In the genomic region with DNA sequence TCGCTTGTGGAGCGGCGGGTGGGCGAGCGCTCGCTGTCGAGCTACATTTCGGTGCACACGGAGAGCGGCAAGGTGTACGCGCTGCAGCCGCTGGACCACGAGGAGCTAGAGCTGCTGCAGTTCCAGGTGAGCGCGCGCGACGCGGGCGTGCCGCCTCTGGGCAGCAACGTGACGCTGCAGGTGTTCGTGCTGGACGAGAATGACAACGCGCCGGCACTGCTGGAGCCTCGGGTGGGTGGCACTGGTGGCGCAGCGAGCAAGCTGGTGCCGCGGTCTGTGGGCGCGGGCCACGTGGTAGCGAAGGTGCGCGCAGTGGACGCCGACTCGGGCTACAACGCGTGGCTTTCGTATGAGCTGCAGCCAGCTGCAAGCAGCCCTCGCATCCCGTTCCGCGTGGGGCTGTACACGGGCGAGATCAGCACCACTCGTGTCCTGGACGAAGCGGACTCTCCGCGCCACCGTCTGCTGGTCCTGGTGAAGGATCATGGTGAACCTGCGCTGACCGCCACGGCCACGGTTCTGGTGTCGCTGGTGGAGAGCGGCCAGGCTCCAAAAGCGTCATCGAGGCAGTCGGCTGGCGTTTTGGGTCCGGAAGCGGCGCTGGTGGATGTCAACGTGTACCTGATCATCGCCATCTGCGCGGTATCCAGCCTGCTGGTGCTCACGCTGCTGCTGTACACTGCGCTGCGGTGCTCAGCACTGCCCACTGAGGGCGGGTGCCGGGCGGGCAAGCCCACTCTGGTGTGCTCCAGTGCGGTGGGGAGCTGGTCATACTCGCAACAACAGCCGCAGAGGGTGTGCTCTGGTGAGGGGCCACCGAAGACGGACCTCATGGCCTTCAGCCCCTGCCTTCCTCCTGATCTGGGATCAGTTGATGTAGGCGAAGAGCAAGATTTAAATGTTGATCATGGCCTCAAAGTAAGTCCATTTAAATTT, we compare ENCODE assay signal across 4 cellular contexts. TPM values are rescaled to one million over a fixed set of nuclear protein-coding genes. Genes with fewer than 3 reads are reported as not detected.
"Had no signal": no experiment of that assay in that cellular context is flagged by ENCODE, and none has a peak within 500 bp of the region (broad histone marks: within the 10 kb centered on the region; RNA-seq: fewer than 3 reads in every experiment).

No MANE protein-coding gene starts in this region.

- DNase-seq: GDM1, GF-D8 had no signal

- ATAC-seq: GM12878 had no signal

- H3K4me3 ChIP-seq: GM12878 had no signal

RNA-seq across cellular contexts. Expression of a gene that starts 2.1 kb away (rescaled TPM):
- total RNA-seq: GM12878 had no signal
- polyA plus RNA-seq: GM12878 had no signal

RNA-seq across cellular contexts. Expression of a gene that starts 5.1 kb away (rescaled TPM):
- total RNA-seq: G401 had no signal

RNA-seq across cellular contexts. Expression of a gene that starts 9.0 kb away (rescaled TPM):
- total RNA-seq: G401 had no signal

RNA-seq across cellular contexts. Expression of a gene that starts 15.3 kb away (rescaled TPM):
- total RNA-seq: G401, GM12878 had no signal
